ENCODE assay signal across 8 cellular contexts in genomic region chr11:39628311-39628710, GRCh38.
"Had no signal": no experiment of that assay in that cellular context is flagged by ENCODE, and none has a peak within 500 bp of the region (broad histone marks: within the 10 kb centered on the region; RNA-seq: fewer than 3 reads in every experiment).

No MANE protein-coding gene starts in this region.

- H3K27ac Mint-ChIP-seq: IgD-negative memory B cell had no signal

- H3K4me1 Mint-ChIP-seq: IgD-negative memory B cell had no signal

- ATAC-seq: K562 had no signal

- H3K27ac ChIP-seq: HL-60, KMS-11 had no signal

- H3K27me3 Mint-ChIP-seq: IgD-negative memory B cell had no signal

- H3K36me3 Mint-ChIP-seq: IgD-negative memory B cell had no signal

- H3K4me3 Mint-ChIP-seq: IgD-negative memory B cell had no signal

- H3K4me2 ChIP-seq: KMS-11 had no signal

- FAIRE-seq: HTR-8/SVneo, K562 had no signal

- H3K4me3 ChIP-seq: K562 had no signal

- H3K9ac ChIP-seq: KMS-11 had no signal

- DNase-seq: Karpas-422, KBM-7, KG1 had no signal
